8 cellular contexts compared by ENCODE assay signal in the genomic region with DNA sequence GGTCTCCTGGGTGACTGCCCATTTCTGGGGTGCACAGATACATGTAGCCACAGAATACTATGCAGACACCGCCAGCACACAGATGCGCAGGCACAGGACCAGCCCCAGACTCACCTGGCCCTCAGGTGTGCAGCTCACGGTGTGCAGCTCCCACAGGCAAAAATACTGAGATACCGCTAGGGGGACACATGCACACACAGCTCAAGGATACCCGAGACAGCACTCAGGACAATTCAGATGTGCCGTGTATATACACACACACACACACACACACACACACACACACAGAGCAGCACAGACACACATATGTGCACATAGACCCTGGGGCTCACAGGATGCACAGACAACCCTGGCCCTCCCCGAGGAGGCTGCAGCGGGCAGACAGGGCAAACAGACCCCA. TPM values are rescaled to one million over a fixed set of nuclear protein-coding genes. Genes with fewer than 3 reads are reported as not detected.
DNase-seq lines count a peak whose midpoint lies in the region; ATAC-seq and TF ChIP-seq lines count a peak whose summit lies in the region.
"Not testable (repeated sequence)": the region's sequence is repeated elsewhere in the genome, so short reads cannot be mapped to it uniquely, and the experiment has no call there.

No MANE protein-coding gene starts in this region.

- not testable (repeated sequence) for H3K4me2 ChIP-seq in PC-9

- not testable (repeated sequence) for H3K27me3 ChIP-seq in Caco-2 (replicated peaks; ENCODE audit: control insufficient read depth, insufficient read depth, low read length); PC-9 (ENCODE audit: insufficient read depth, low read depth); left lung; thyroid gland

- not testable (repeated sequence) for H3K4me3 ChIP-seq in Caco-2 (ENCODE audit: low read depth, low read length); PC-9; left lung; thyroid gland (replicated peaks in 1 of 3)

- H3K4me3 Mint-ChIP-seq in Caco-2 (ENCODE audit: unreplicated experiment); activated CD4-positive, alpha-beta T cell treated with anti-CD3 and anti-CD28 coated beads, Interleukin-2, amount 10 ng/mL, durations not matched to agents 24 days and 14 days; natural killer cell: not testable (repeated sequence)

- H3K9me3 Mint-ChIP-seq in Caco-2 (ENCODE audit: unreplicated experiment); activated CD4-positive, alpha-beta T cell treated with anti-CD3 and anti-CD28 coated beads, Interleukin-2, amount 10 ng/mL, durations not matched to agents 24 days and 14 days; activated naive CD4-positive, alpha-beta T cell treated with anti-CD3 and anti-CD28 coated beads, Interleukin-2, amount 50 U/mL, for 72 hours; natural killer cell: not testable (repeated sequence)

- not testable (repeated sequence) for H3K36me3 ChIP-seq in Caco-2 (ENCODE audit: control insufficient read depth, insufficient read depth, low read length); PC-9 (ENCODE audit: low read depth); left lung; thyroid gland

- TF ChIP-seq POLR2A in thyroid gland (IDR thresholded peaks at IDR 0.05): not testable (repeated sequence)

- no CpG with 5 or more reads among the region's 8 CpGs for WGBS in thyroid gland, 2 donors

- H4K20me1 ChIP-seq in PC-9 (ENCODE audit: insufficient read depth): not testable (repeated sequence)

- not testable (repeated sequence) for H3K4me1 ChIP-seq in Caco-2; PC-9 (replicated peaks; ENCODE audit: insufficient read depth); left lung; thyroid gland

- H3K79me2 ChIP-seq in PC-9 (ENCODE audit: low read depth): not testable (repeated sequence)

- not testable (repeated sequence) for H3K27ac ChIP-seq in PC-9, left lung, thyroid gland

- not testable (repeated sequence) for H3K27ac Mint-ChIP-seq in Caco-2 (ENCODE audit: unreplicated experiment); activated CD4-positive, alpha-beta T cell treated with anti-CD3 and anti-CD28 coated beads, Interleukin-2, amount 10 ng/mL, durations not matched to agents 24 days and 14 days; activated naive CD4-positive, alpha-beta T cell treated with anti-CD3 and anti-CD28 coated beads, Interleukin-2, amount 50 U/mL, for 72 hours; natural killer cell

- BruUV-seq in Caco-2 (replicated peaks; lab: Mats Ljungman, UMichigan); PC-9 (replicated peaks; lab: Mats Ljungman, UMichigan): not testable (repeated sequence)

- H3K27me3 Mint-ChIP-seq in Caco-2 (ENCODE audit: insufficient read depth, unreplicated experiment); activated CD4-positive, alpha-beta T cell treated with anti-CD3 and anti-CD28 coated beads, Interleukin-2, amount 10 ng/mL, durations not matched to agents 24 days and 14 days; natural killer cell (ENCODE audit: low read depth in 2 of 2): not testable (repeated sequence)

- H2AFZ ChIP-seq in PC-9: not testable (repeated sequence)

- not testable (repeated sequence) for H3K4me1 Mint-ChIP-seq in Caco-2 (ENCODE audit: low read depth, unreplicated experiment); activated CD4-positive, alpha-beta T cell treated with anti-CD3 and anti-CD28 coated beads, Interleukin-2, amount 10 ng/mL, durations not matched to agents 24 days and 14 days; natural killer cell

- CTCF ChIA-PET in Caco-2 (lab: Charles Lee); PC-9 (lab: Charles Lee): not testable (repeated sequence)

- H3K36me3 Mint-ChIP-seq in Caco-2 (ENCODE audit: insufficient read depth, unreplicated experiment); activated CD4-positive, alpha-beta T cell treated with anti-CD3 and anti-CD28 coated beads, Interleukin-2, amount 10 ng/mL, durations not matched to agents 24 days and 14 days (ENCODE audit: low read depth); activated naive CD4-positive, alpha-beta T cell treated with anti-CD3 and anti-CD28 coated beads, Interleukin-2, amount 50 U/mL, for 72 hours; natural killer cell: not testable (repeated sequence)

- DNase-seq in Caco-2 (peak; percentile 32 to 57), PC-9 (peak in 1 of 2 experiments; percentile 31), thyroid gland (peak; percentile 8 to 22)
- peak; percentile 56 for DNase-seq in activated CD4-positive, alpha-beta T cell treated with anti-CD3 and anti-CD28 coated beads, Interleukin-2, amount 10 ng/mL, durations not matched to agents 24 days and 14 days
- not testable (repeated sequence) for DNase-seq in activated naive CD4-positive, alpha-beta T cell treated with anti-CD3 and anti-CD28 coated beads, Interleukin-2, amount 50 U/mL, for 72 hours (ENCODE audit: low spot score in 2 of 2); left lung; natural killer cell

- not testable (repeated sequence) for TF ChIP-seq CTCF in Caco-2 (IDR thresholded peaks at IDR 0.05; ENCODE audit: insufficient read depth in 1 of 2, low read depth in 1 of 2, low read length in 1 of 2, severe bottlenecking in 1 of 2, unreplicated experiment in 1 of 2); left lung (IDR thresholded peaks at IDR 0.05); natural killer cell (IDR thresholded peaks at IDR 0.05); thyroid gland (IDR thresholded peaks at IDR 0.05)
- TF ChIP-seq CTCF in PC-9 (conservative IDR thresholded peaks at IDR 0.05): peak; percentile 36; the same call in 1 of the 2 replicates

- POLR2A ChIA-PET in Caco-2 (lab: Charles Lee); PC-9 (lab: Charles Lee; ENCODE audit: unreplicated experiment): not testable (repeated sequence)

- intact Hi-C loops in Caco-2 (cut with micrococcal nuclease; ENCODE audit: unreplicated experiment); PC-9 (cut with micrococcal nuclease; ENCODE audit: unreplicated experiment); activated CD4-positive, alpha-beta T cell treated with anti-CD3 and anti-CD28 coated beads, Interleukin-2, amount 10 ng/mL, durations not matched to agents 24 days and 14 days (cut with micrococcal nuclease); left lung (cut with DNase I); natural killer cell (cut with micrococcal nuclease); thyroid gland (cut with DNase I): not testable (repeated sequence)

- ATAC-seq in activated naive CD4-positive, alpha-beta T cell treated with anti-CD3 and anti-CD28 coated beads, Interleukin-2, amount 50 U/mL, for 72 hours: peak; percentile 47 to 60
- ATAC-seq in esophagus mucosa (peak; percentile 85), left lung (peak; percentile 83), natural killer cell (peak in 2 of 3 donors; percentile 34 to 68)

- not testable (repeated sequence) for H3K9me2 ChIP-seq in PC-9 (ENCODE audit: insufficient read depth)

- H3F3A ChIP-seq in PC-9 (ENCODE audit: insufficient read depth, low read depth): not testable (repeated sequence)

- not testable (repeated sequence) for H3K9me3 ChIP-seq in Caco-2; PC-9 (ENCODE audit: insufficient read depth, low read depth); left lung; thyroid gland

RNA-seq across cellular contexts. Expression of a gene that starts 11.8 kb away (rescaled TPM):
- total RNA-seq in Caco-2 (2022) (1.4 and 1.9 TPM in 2 replicates), PC-9 (2021) (6.9 and 7.0 TPM in 2 replicates), esophagus mucosa (1.00 TPM), left lung (1 to 10 TPM in 1 of 2 donors, under 1 TPM in 1; 0.76 to 4.7 TPM), natural killer cell (1 to 10 TPM in 2 of 3 donors, not detected in 1; 4.1 to 5.7 TPM), thyroid gland (10 to 100 TPM in 1 of 4 donors, 1 to 10 TPM in 2, not detected in 1; 2.5 to 10.5 (median 6.3) TPM)
- 3.0 and 3.2 TPM in 2 replicates for total RNA-seq in activated CD4-positive, alpha-beta T cell treated with anti-CD3 and anti-CD28 coated beads, Interleukin-2, amount 10 ng/mL, durations not matched to agents 24 days and 14 days
- total RNA-seq in activated naive CD4-positive, alpha-beta T cell treated with anti-CD3 and anti-CD28 coated beads, Interleukin-2, amount 50 U/mL, for 72 hours: 1 to 10 TPM; 2.3 to 5.2 TPM

RNA-seq across cellular contexts. Expression of a gene that starts 28.5 kb away (rescaled TPM):
- total RNA-seq in Caco-2 (2022) (20.4 and 44.6 TPM in 2 replicates), PC-9 (2021) (31.5 and 60.6 TPM in 2 replicates), esophagus mucosa (81.2 TPM), left lung (10 to 100 TPM; 10.6 to 42.2 TPM), natural killer cell (10 to 100 TPM; 28.4 to 64.6 (median 30.4) TPM), thyroid gland (100 to 1,000 TPM in 2 of 4 donors, 10 to 100 TPM in 2; 64.5 to 220 (median 105) TPM)
- 174 and 212 TPM in 2 replicates for total RNA-seq in activated CD4-positive, alpha-beta T cell treated with anti-CD3 and anti-CD28 coated beads, Interleukin-2, amount 10 ng/mL, durations not matched to agents 24 days and 14 days
- total RNA-seq in activated naive CD4-positive, alpha-beta T cell treated with anti-CD3 and anti-CD28 coated beads, Interleukin-2, amount 50 U/mL, for 72 hours: 10 to 100 TPM; 22.0 to 37.6 TPM
